In genomic region chr13:49464621-49465325, GRCh38 we compare ENCODE assay signal across 1 cellular context.
TF ChIP-seq lines count a peak whose summit lies in the region.

No MANE protein-coding gene starts in this region.

TF ChIP-seq in HepG2, 621 proteins besides CTCF, POLR2A, EP300 and RAD21 (continued from another document and continues in another):
- TF ChIP-seq STAT6 (CRISPR knock-in tag; IDR thresholded peaks at IDR 0.05; ENCODE audit: borderline replicate concordance) (no peak), ZBTB38 (CRISPR knock-in tag; IDR thresholded peaks at IDR 0.05) (no peak), NFE2L2 (IDR thresholded peaks at IDR 0.05; ENCODE audit: low read length) (no peak), PHF20 (CRISPR knock-in tag; IDR thresholded peaks at IDR 0.05) (no peak), MNT (IDR thresholded peaks at IDR 0.05) (no peak), ZNF496 (CRISPR knock-in tag; IDR thresholded peaks at IDR 0.05; ENCODE audit: insufficient replicate concordance) (no peak), MED1 (CRISPR knock-in tag; IDR thresholded peaks at IDR 0.05) (peak; percentile 68), ZNF142 (CRISPR knock-in tag; IDR thresholded peaks at IDR 0.05) (no peak), ZNF549 (CRISPR knock-in tag; IDR thresholded peaks at IDR 0.05) (no peak), PAWR (CRISPR knock-in tag; IDR thresholded peaks at IDR 0.05; ENCODE audit: borderline replicate concordance) (no peak), ZNF570 (CRISPR knock-in tag; IDR thresholded peaks at IDR 0.05; ENCODE audit: borderline replicate concordance) (no peak), MZF1 (CRISPR knock-in tag; IDR thresholded peaks at IDR 0.05; ENCODE audit: borderline replicate concordance) (no peak), SOX6 (IDR thresholded peaks at IDR 0.05) (no peak), SOX6 (CRISPR knock-in tag; IDR thresholded peaks at IDR 0.05) (peak; percentile 87; the same call in 1 of the 2 replicates), DBP (CRISPR knock-in tag; IDR thresholded peaks at IDR 0.05; ENCODE audit: not compliant biosample characterization) (no peak), ZKSCAN1 (IDR thresholded peaks at IDR 0.05; ENCODE audit: low read length) (no peak), FOXA1 (IDR thresholded peaks at IDR 0.05) (no peak), FOXA1 (CRISPR knock-in tag; IDR thresholded peaks at IDR 0.05) (peak; percentile 81), PAF1 (CRISPR knock-in tag; IDR thresholded peaks at IDR 0.05) (no peak), ZNF7 (CRISPR knock-in tag; IDR thresholded peaks at IDR 0.05) (no peak), IRF2 (CRISPR knock-in tag; IDR thresholded peaks at IDR 0.05) (no peak), ZNF432 (CRISPR knock-in tag; IDR thresholded peaks at IDR 0.05; ENCODE audit: borderline replicate concordance) (no peak), ZNF282 (IDR thresholded peaks at IDR 0.05; ENCODE audit: partially characterized antibody) (no peak), JUND (CRISPR knock-in tag; IDR thresholded peaks at IDR 0.05) (no peak), ZNF329 (CRISPR knock-in tag; IDR thresholded peaks at IDR 0.05; ENCODE audit: low read depth) (no peak), ZNF724P (CRISPR knock-in tag; IDR thresholded peaks at IDR 0.05; ENCODE audit: borderline replicate concordance) (no peak), SAFB2 (CRISPR knock-in tag; IDR thresholded peaks at IDR 0.05; ENCODE audit: borderline replicate concordance, low read depth) (no peak), KDM5B (CRISPR knock-in tag; IDR thresholded peaks at IDR 0.05; ENCODE audit: borderline replicate concordance) (no peak), TCF7 (IDR thresholded peaks at IDR 0.05; ENCODE audit: low read depth) (peak; percentile 68), KMT2B (CRISPR knock-in tag; IDR thresholded peaks at IDR 0.05) (0 out of 2 replicates have a peak, but pooled peaks have one; percentile 28), RORA (CRISPR knock-in tag; IDR thresholded peaks at IDR 0.05) (no peak), ZNF574 (CRISPR knock-in tag; IDR thresholded peaks at IDR 0.05) (no peak), SRSF9 (IDR thresholded peaks at IDR 0.05; ENCODE audit: borderline replicate concordance, insufficient read depth, low read depth, low read length, poor library complexity, severe bottlenecking) (no peak), FOXK2 (IDR thresholded peaks at IDR 0.05) (no peak), ATAD3A (CRISPR knock-in tag; IDR thresholded peaks at IDR 0.05) (no peak), ZNF776 (CRISPR knock-in tag; IDR thresholded peaks at IDR 0.05) (no peak), PAXIP1 (CRISPR knock-in tag; conservative IDR thresholded peaks at IDR 0.05) (peak; percentile 85), ZBTB14 (CRISPR knock-in tag; IDR thresholded peaks at IDR 0.05) (no peak), CREB1 (IDR thresholded peaks at IDR 0.05) (no peak), CREB1 (CRISPR knock-in tag; IDR thresholded peaks at IDR 0.05) (peak; percentile 33; the same call in 1 of the 2 replicates), MTERF4 (CRISPR knock-in tag; IDR thresholded peaks at IDR 0.05) (no peak), ZNF788 (CRISPR knock-in tag; IDR thresholded peaks at IDR 0.05; ENCODE audit: borderline replicate concordance) (no peak; the same call in 1 of the 2 replicates), SNAI1 (CRISPR knock-in tag; IDR thresholded peaks at IDR 0.05; ENCODE audit: borderline replicate concordance) (no peak), ZNF615 (CRISPR knock-in tag; IDR thresholded peaks at IDR 0.05; ENCODE audit: borderline replicate concordance) (no peak), ADNP (CRISPR knock-in tag; IDR thresholded peaks at IDR 0.05) (no peak), ZNF616 (CRISPR knock-in tag; IDR thresholded peaks at IDR 0.05; ENCODE audit: low read depth) (no peak)
